ENCODE assay signal across 1 cellular context in the genomic region with DNA sequence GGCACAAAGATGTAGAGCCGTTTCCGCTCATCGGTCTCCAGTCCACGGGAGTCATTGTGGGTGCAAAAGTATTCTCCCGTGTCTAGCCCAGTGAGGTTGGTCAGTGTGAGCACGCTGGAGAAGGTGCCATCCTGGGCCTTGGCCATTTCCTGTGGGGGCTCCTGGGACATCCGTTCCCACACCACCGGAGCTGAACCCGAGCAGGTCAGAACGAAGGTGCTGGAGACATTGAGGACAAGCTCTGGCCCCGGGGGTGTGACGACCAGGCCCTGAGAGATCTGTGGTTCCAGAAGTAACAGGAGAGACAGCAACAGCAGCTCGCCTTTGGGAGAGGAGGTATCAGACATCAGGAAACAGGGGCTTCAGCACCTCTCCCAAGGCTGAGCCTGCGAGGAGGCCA.
TF ChIP-seq lines count a peak whose summit lies in the region.

No MANE protein-coding gene starts in this region.

TF ChIP-seq in H1, 55 proteins besides CTCF, POLR2A, EP300 and RAD21:
- TF ChIP-seq PHF8 (conservative IDR thresholded peaks at IDR 0.05; ENCODE audit: low read depth, low read length) (no peak), JUN (IDR thresholded peaks at IDR 0.05; ENCODE audit: low read depth, low read length) (no peak), SAP30 (IDR thresholded peaks at IDR 0.05; ENCODE audit: insufficient read depth, insufficient replicate concordance, low read length) (no peak), POU5F1 (IDR thresholded peaks at IDR 0.05; ENCODE audit: low read depth, low read length) (no peak), JUND (IDR thresholded peaks at IDR 0.05; ENCODE audit: low read length) (no peak), TBP (IDR thresholded peaks at IDR 0.05; ENCODE audit: low read depth, low read length) (no peak), RXRA (IDR thresholded peaks at IDR 0.05; ENCODE audit: insufficient read depth, low read depth, low read length) (no peak), BRCA1 (IDR thresholded peaks at IDR 0.05; ENCODE audit: low read depth, low read length) (no peak)
- TF ChIP-seq, protein P1, sequence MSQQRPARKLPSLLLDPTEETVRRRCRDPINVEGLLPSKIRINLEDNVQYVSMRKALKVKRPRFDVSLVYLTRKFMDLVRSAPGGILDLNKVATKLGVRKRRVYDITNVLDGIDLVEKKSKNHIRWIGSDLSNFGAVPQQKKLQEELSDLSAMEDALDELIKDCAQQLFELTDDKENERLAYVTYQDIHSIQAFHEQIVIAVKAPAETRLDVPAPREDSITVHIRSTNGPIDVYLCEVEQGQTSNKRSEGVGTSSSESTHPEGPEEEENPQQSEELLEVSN (IDR thresholded peaks at IDR 0.05): no peak
